In genomic region chr1:161930064-161930463, GRCh38 we compare ENCODE assay signal across 24 cellular contexts.
DNase-seq lines count a peak whose midpoint lies in the region; ATAC-seq, FAIRE-seq and TF ChIP-seq lines count a peak whose summit lies in the region.
"Had no signal": no experiment of that assay in that cellular context is flagged by ENCODE, and none has a peak within 500 bp of the region (broad histone marks: within the 10 kb centered on the region; RNA-seq: fewer than 3 reads in every experiment).

No MANE protein-coding gene starts in this region.

- H3K4me1 ChIP-seq in K562 (replicated peaks in 1 of 2; ENCODE audit: control insufficient read depth in 2 of 2, insufficient read depth in 2 of 2, low read length in 2 of 2) (no peaks in the 10 kb centered on the region), tibial artery (peaks cover 0 to 60% (median 19%) of the 10 kb centered on the region in 4 donors)
- H3K4me1 ChIP-seq: colonic mucosa, right atrium auricular region, thyroid gland had no signal

- BruUV-seq in K562 (replicated peaks; lab: Mats Ljungman, UMichigan): no TSS peak

- peak; percentile 51 for DNase-seq in HCEC 1CT
- DNase-seq in K562 (ENCODE audit: extremely low read depth in 1 of 4, low spot score in 3 of 4): no peak
- DNase-seq in fibroblast of pulmonary artery (ENCODE audit: low read depth): peak; percentile 51
- no peak for DNase-seq in tibial artery
- DNase-seq in activated CD4-positive, alpha-beta memory T cell treated with anti-CD3 and anti-CD28 coated beads for 36 hours: no peak
- no peak for DNase-seq in NCI-H2171 (lab: John Stamatoyannopoulos, UW)
- DNase-seq: activated CD4-positive, alpha-beta T cell treated with anti-CD3 and anti-CD28 coated beads, Interleukin-2, amount 10 ng/mL, durations not matched to agents 24 days and 14 days; anterior cingulate cortex; BE2C; colonic mucosa; glutamatergic neuron; H7; left ventricle myocardium inferior; MG63; NCI-H1436; NCI-H526; T-cell; thyroid gland had no signal

- POLR2A ChIA-PET in K562 (lab: Yijun Ruan, JAX): no interaction called here
- POLR2A ChIA-PET in activated CD4-positive, alpha-beta memory T cell treated with anti-CD3 and anti-CD28 coated beads for 36 hours (lab: Charles Lee): no interaction called here

- no peaks in the 10 kb centered on the region for H4K20me1 ChIP-seq in K562 (replicated peaks; ENCODE audit: control insufficient read depth, insufficient read depth, low read length)

- TF ChIP-seq POLR2A in K562 (conservative IDR thresholded peaks at IDR 0.05): no peak

- peaks cover 24% of the 10 kb centered on the region for H3K4me1 Mint-ChIP-seq in activated CD4-positive, alpha-beta memory T cell treated with anti-CD3 and anti-CD28 coated beads for 36 hours (ENCODE audit: low read depth)

- H3K36me3 ChIP-seq in K562 (ENCODE audit: control insufficient read depth, insufficient read depth, low read length) (no peaks in the 10 kb centered on the region; the same call in 2 of the 3 replicates), tibial artery (no peaks in the 10 kb centered on the region)
- H3K36me3 ChIP-seq: BE2C, colonic mucosa, neutrophil, right atrium auricular region, thyroid gland had no signal

- H3K27me3 ChIP-seq in K562 (ENCODE audit: control insufficient read depth in 2 of 2, insufficient read depth in 2 of 2, low read length in 2 of 2) (no peaks in the 10 kb centered on the region), tibial artery (no peaks in the 10 kb centered on the region)
- H3K27me3 ChIP-seq: BE2C, colonic mucosa, MG63, neutrophil, right atrium auricular region, thyroid gland had no signal

- no peak overlapping the region for H3K4me3 Mint-ChIP-seq in activated CD4-positive, alpha-beta memory T cell treated with anti-CD3 and anti-CD28 coated beads for 36 hours
- H3K4me3 Mint-ChIP-seq: activated CD4-positive, alpha-beta T cell treated with anti-CD3 and anti-CD28 coated beads, Interleukin-2, amount 10 ng/mL, durations not matched to agents 24 days and 14 days; stimulated activated memory B cell treated with anti-CD40 and anti-IgM and Interleukin-4, amounts not matched to agents 10 μg/mL and 1 μg/mL and 100 μg/mL, for 72 hours; T-cell had no signal

- no peak for TF ChIP-seq CTCF in K562 (IDR thresholded peaks at IDR 0.05 in 2 of 3, conservative IDR thresholded peaks at IDR 0.05 in 1 of 3; ENCODE audit: insufficient read depth in 2 of 3, low read depth in 1 of 3, low read length in 3 of 3)
- no peak for TF ChIP-seq CTCF in fibroblast of pulmonary artery (IDR thresholded peaks at IDR 0.05; ENCODE audit: low read length, missing control alignments)
- TF ChIP-seq CTCF in tibial artery (IDR thresholded peaks at IDR 0.05): no peak

- no peak for TF ChIP-seq RAD21 in K562 (CRISPR knock-in tag; conservative IDR thresholded peaks at IDR 0.05 in 1 of 2, IDR thresholded peaks at IDR 0.05 in 1 of 2)

- H3K9me3 ChIP-seq in K562 (replicated peaks; ENCODE audit: control insufficient read depth, insufficient read depth, low read depth, low read length): no peaks in the 10 kb centered on the region
- H3K9me3 ChIP-seq in tibial artery: no peaks in the 10 kb centered on the region
- H3K9me3 ChIP-seq: BE2C, colonic mucosa, left ventricle myocardium inferior, MG63, neutrophil, right atrium auricular region, thyroid gland had no signal

- FAIRE-seq in K562 (lab: Jason Lieb, UNC): no peak
- FAIRE-seq: G401.6 had no signal

- no peak overlapping the region for H3K27ac Mint-ChIP-seq in activated CD4-positive, alpha-beta memory T cell treated with anti-CD3 and anti-CD28 coated beads for 36 hours
- H3K27ac Mint-ChIP-seq: activated CD4-positive, alpha-beta T cell treated with anti-CD3 and anti-CD28 coated beads, Interleukin-2, amount 10 ng/mL, durations not matched to agents 24 days and 14 days; stimulated activated memory B cell treated with anti-CD40 and anti-IgM and Interleukin-4, amounts not matched to agents 10 μg/mL and 1 μg/mL and 100 μg/mL, for 72 hours had no signal

- CTCF ChIA-PET in K562 (lab: Yijun Ruan, JAX; ENCODE audit: low intra/inter-chr PET ratio): no interaction called here
- CTCF ChIA-PET in activated CD4-positive, alpha-beta memory T cell treated with anti-CD3 and anti-CD28 coated beads for 36 hours (lab: Charles Lee): interaction anchor here (1.0 kb wide), 1 partner anchor 24 kb away, joined by 3 read pairs; no protein-coding TSS in a partner anchor

- no peak overlapping the region for H3K9ac ChIP-seq in K562 (ENCODE audit: insufficient read depth in 1 of 2, low read depth in 2 of 2, low read length in 2 of 2)

- intact Hi-C loops in K562 (cut with micrococcal nuclease) (no loop called here), tibial artery (cut with DNase I; ENCODE audit: low total_unique reads) (no loop called here)
- intact Hi-C loops in activated CD4-positive, alpha-beta memory T cell treated with anti-CD3 and anti-CD28 coated beads for 36 hours (cut with micrococcal nuclease): no loop called here

- H3K27ac ChIP-seq in K562 (ENCODE audit: extremely low read depth, low read depth, low read length) (no peak overlapping the region), tibial artery (peak overlapping the region; percentile 49 to 67)
- H3K27ac ChIP-seq: colonic mucosa, epithelial cell of prostate, left ventricle myocardium inferior, neutrophil, right atrium auricular region, thyroid gland had no signal

- 88% methylated on average over 1 of the region's 1 CpG for WGBS in K562 (ENCODE audit: insufficient coverage, low coverage, missing lambda C conversion rate)

- H3K79me2 ChIP-seq in K562 (ENCODE audit: control insufficient read depth, insufficient read depth, low read length): no peaks in the 10 kb centered on the region

- H3K9me3 Mint-ChIP-seq in activated CD4-positive, alpha-beta memory T cell treated with anti-CD3 and anti-CD28 coated beads for 36 hours: no peaks in the 10 kb centered on the region
- H3K9me3 Mint-ChIP-seq: stimulated activated memory B cell treated with anti-CD40 and anti-IgM and Interleukin-4, amounts not matched to agents 10 μg/mL and 1 μg/mL and 100 μg/mL, for 72 hours; T-cell had no signal

- peaks cover 10% of the 10 kb centered on the region for H3K36me3 Mint-ChIP-seq in activated CD4-positive, alpha-beta memory T cell treated with anti-CD3 and anti-CD28 coated beads for 36 hours

- no peak overlapping the region for H3K4me3 ChIP-seq in K562
- H3K4me3 ChIP-seq in fibroblast of pulmonary artery (replicated peaks; ENCODE audit: low read depth, low read length): no peak overlapping the region
- H3K4me3 ChIP-seq in tibial artery: no peak overlapping the region
- H3K4me3 ChIP-seq: colonic mucosa, left ventricle myocardium inferior, MG63, right atrium auricular region, thyroid gland had no signal

- no peaks in the 10 kb centered on the region for H3K9me1 ChIP-seq in K562 (ENCODE audit: control insufficient read depth, insufficient read depth, low read length)

- H3K4me2 ChIP-seq in K562 (ENCODE audit: insufficient read depth, low read length): no peak overlapping the region

- no peak for ATAC-seq in K562
- no peak for ATAC-seq in HG03565 (IDR thresholded peaks at IDR 0.05; ENCODE audit: unreplicated experiment)
- ATAC-seq: stimulated activated memory B cell treated with anti-CD40 and anti-IgM and Interleukin-4, amounts not matched to agents 10 μg/mL and 1 μg/mL and 100 μg/mL, for 72 hours; T-cell had no signal

- H3K27me3 Mint-ChIP-seq in activated CD4-positive, alpha-beta memory T cell treated with anti-CD3 and anti-CD28 coated beads for 36 hours: no peaks in the 10 kb centered on the region
- H3K27me3 Mint-ChIP-seq: activated CD4-positive, alpha-beta T cell treated with anti-CD3 and anti-CD28 coated beads, Interleukin-2, amount 10 ng/mL, durations not matched to agents 24 days and 14 days; stimulated activated memory B cell treated with anti-CD40 and anti-IgM and Interleukin-4, amounts not matched to agents 10 μg/mL and 1 μg/mL and 100 μg/mL, for 72 hours; T-cell had no signal

- in situ Hi-C loops in K562 (cut with MboI): no loop called here

- H2AFZ ChIP-seq in K562 (ENCODE audit: low read depth, low read length): no peak overlapping the region

- TF ChIP-seq EP300 in K562 (IDR thresholded peaks at IDR 0.05; ENCODE audit: low read length): no peak

TF ChIP-seq in K562, 482 proteins besides CTCF, POLR2A, EP300 and RAD21:
- TF ChIP-seq C11orf30 (IDR thresholded peaks at IDR 0.05; ENCODE audit: low read depth) (peak; percentile 39; the same call in 1 of the 2 replicates), NONO (IDR thresholded peaks at IDR 0.05; ENCODE audit: low read depth in 2 of 2, low read length in 1 of 2) (no peak), ZNF316 (IDR thresholded peaks at IDR 0.05) (peak; percentile 64), MAFG (tag; conservative IDR thresholded peaks at IDR 0.05) (peak; percentile 36), WHSC1 (IDR thresholded peaks at IDR 0.05; ENCODE audit: low read length) (no peak)

Comparison
In these comparisons a context has a peak if more than half of its experiments do, and no peak if none do; other contexts are left out.
1. DNase-seq: peak in HCEC 1CT (single experiment) and fibroblast of pulmonary artery (single experiment); none in K562 (0 of 4), tibial artery (0 of 2), activated CD4-positive, alpha-beta memory T cell treated with anti-CD3 and anti-CD28 coated beads for 36 hours (single experiment) and NCI-H2171 (single experiment).